In the genomic region with DNA sequence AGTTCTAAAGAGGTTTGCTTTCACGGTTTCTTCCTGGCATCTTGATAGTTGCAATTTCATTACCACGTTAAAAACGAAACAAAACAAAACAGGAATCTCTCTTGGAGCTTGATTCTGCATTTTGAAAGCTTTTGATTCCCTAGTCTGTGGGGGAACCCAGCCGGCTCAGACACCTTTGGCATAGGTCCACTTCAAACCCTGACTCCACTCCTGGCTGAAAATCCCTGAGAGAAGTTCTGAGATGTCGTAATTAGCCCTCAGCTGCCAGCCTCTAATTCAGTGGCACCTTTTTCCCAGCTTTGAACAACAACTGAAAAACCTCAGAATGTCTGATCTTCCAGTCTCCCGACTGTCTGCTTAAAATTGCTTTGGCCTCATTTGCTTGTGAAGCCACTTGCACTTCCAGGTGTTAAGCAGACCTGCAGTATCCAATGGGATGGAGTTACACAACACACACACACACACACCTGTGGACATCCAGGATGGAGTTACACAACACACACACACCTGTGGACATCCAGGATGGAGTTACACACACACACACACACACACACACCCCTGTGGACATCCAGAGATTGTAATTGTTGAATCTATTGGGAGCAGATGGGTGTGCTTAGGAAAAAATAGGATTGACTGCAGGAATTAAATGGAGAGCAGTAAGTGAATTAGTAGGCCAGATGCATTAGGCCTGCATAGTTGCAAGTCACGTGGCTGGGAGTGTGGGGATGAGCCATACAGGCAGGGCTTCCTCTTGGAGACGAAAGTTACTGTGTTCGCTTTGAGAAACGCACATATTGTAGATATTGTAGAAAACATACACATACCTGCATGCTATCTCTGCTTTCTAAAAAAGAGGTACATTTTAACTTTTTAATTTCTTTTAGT, we compare ENCODE assay signal across 20 cellular contexts.
DNase-seq lines count a peak whose midpoint lies in the region; FAIRE-seq and TF ChIP-seq lines count a peak whose summit lies in the region.
"Had no signal": no experiment of that assay in that cellular context is flagged by ENCODE, and none has a peak within 500 bp of the region (broad histone marks: within the 10 kb centered on the region; RNA-seq: fewer than 3 reads in every experiment).

No MANE protein-coding gene starts in this region.

- no peaks in the 10 kb centered on the region for H3K4me1 ChIP-seq in mammary epithelial cell (ENCODE audit: insufficient read depth, low read length)
- peaks cover 4% of the 10 kb centered on the region for H3K4me1 ChIP-seq in astrocyte (ENCODE audit: insufficient read depth, low read length)

- DNase-seq in MCF 10A (ENCODE audit: unreplicated experiment) (peak; percentile 77), mammary epithelial cell (no peak), astrocyte (ENCODE audit: low read depth) (no peak), midbrain (lab: John Stamatoyannopoulos, UW) (peak; percentile 8), NOMO-1 (lab: John Stamatoyannopoulos, UW; ENCODE audit: unreplicated experiment in 2 of 2) (no peak), NCI-H510A treated with DMSO at 0.1 percent for 48 hours (lab: John Stamatoyannopoulos, UW) (no peak), GF-D8 (lab: John Stamatoyannopoulos, UW) (no peak)
- no peak for DNase-seq in stimulated activated CD4-positive, alpha-beta T cell treated with anti-CD3 and anti-CD28 coated beads, Interleukin-4, amount 100 ng/mL, for 24 hours
- DNase-seq: activated CD4-positive, alpha-beta T cell treated with anti-CD3 and anti-CD28 coated beads for 1 hour; activated effector memory CD4-positive, alpha-beta T cell treated with anti-CD3 and anti-CD28 coated beads, Interleukin-2, amount 50 U/mL, for 16 hours; aorta; CD4-positive, CD25-positive, alpha-beta regulatory T cell; cortex of kidney; DMS79 treated with DMSO at 0.1 percent for 48 hours; left ventricle myocardium superior; NCI-H146; SHP77; trophoblast cell had no signal

- POLR2A ChIA-PET in MCF 10A (lab: Yijun Ruan, JAX) = interaction anchor here (1.3 to 3.2 kb wide), 2 partner anchors 9 to 92 kb away, joined by 3 to 24 read pairs; no protein-coding TSS in a partner anchor

- no peak overlapping the region for H3K4me3 ChIP-seq in mammary epithelial cell (replicated peaks in 1 of 3; ENCODE audit: insufficient read depth in 1 of 3, low read depth in 2 of 3, low read length in 3 of 3)
- no peak overlapping the region for H3K4me3 ChIP-seq in astrocyte (ENCODE audit: insufficient read depth, low read depth, low read length)

- H3K27ac Mint-ChIP-seq in MCF 10A (ENCODE audit: low read depth, unreplicated experiment) (peak overlapping the region; percentile 64), astrocyte (ENCODE audit: unreplicated experiment) (no peak overlapping the region)
- H3K27ac Mint-ChIP-seq: CD4-positive, CD25-positive, alpha-beta regulatory T cell had no signal

- in situ Hi-C loops in mammary epithelial cell (cut with MboI; ENCODE audit: low sequenced_read_pairs in 2 of 2) = no loop called here

- BruUV-seq in MCF 10A (replicated peaks; lab: Mats Ljungman, UMichigan) (no TSS peak), mammary epithelial cell (replicated peaks; lab: Mats Ljungman, UMichigan) (no TSS peak)

- CTCF ChIA-PET in MCF 10A (lab: Yijun Ruan, JAX) = interaction anchor here (0.6 to 7.0 kb wide), 8 partner anchors 9 to 906 kb away, joined by 3 to 60 read pairs (median 4); no protein-coding TSS in a partner anchor
- CTCF ChIA-PET in mammary epithelial cell (lab: Charles Lee; ENCODE audit: low non-redundant PET) = no interaction called here

- H3K36me3 ChIP-seq in mammary epithelial cell (ENCODE audit: insufficient read depth, low read length) (no peaks in the 10 kb centered on the region), astrocyte (ENCODE audit: insufficient read depth, low read length) (no peaks in the 10 kb centered on the region)

- no peak overlapping the region for H3K9ac ChIP-seq in mammary epithelial cell (ENCODE audit: insufficient read depth, low read length)
- H3K9ac ChIP-seq in astrocyte (ENCODE audit: low read length) = no peak overlapping the region

- peaks cover 11% of the 10 kb centered on the region for H3K4me1 Mint-ChIP-seq in MCF 10A (ENCODE audit: insufficient read depth, unreplicated experiment)
- H3K4me1 Mint-ChIP-seq in astrocyte (ENCODE audit: low read depth, unreplicated experiment) = peaks cover 3% of the 10 kb centered on the region

- H3K27me3 Mint-ChIP-seq in MCF 10A (ENCODE audit: insufficient read depth, unreplicated experiment) = no peaks in the 10 kb centered on the region
- H3K27me3 Mint-ChIP-seq in astrocyte (ENCODE audit: low read depth, unreplicated experiment) = no peaks in the 10 kb centered on the region

- peak overlapping the region; percentile 19 for H3K4me3 Mint-ChIP-seq in MCF 10A (ENCODE audit: unreplicated experiment)
- no peak overlapping the region for H3K4me3 Mint-ChIP-seq in astrocyte (ENCODE audit: unreplicated experiment)
- H3K4me3 Mint-ChIP-seq: CD4-positive, CD25-positive, alpha-beta regulatory T cell had no signal

- 34% methylated on average over 10 of the region's 10 CpGs for WGBS in mammary epithelial cell (ENCODE audit: low coverage, missing lambda C conversion rate)

- H2AFZ ChIP-seq in mammary epithelial cell (ENCODE audit: low read depth, low read length) = no peak overlapping the region
- no peak overlapping the region for H2AFZ ChIP-seq in astrocyte (ENCODE audit: low read depth, low read length)

- FAIRE-seq in astrocyte (lab: Jason Lieb, UNC) = no peak
- FAIRE-seq: A204.1 had no signal

- H4K20me1 ChIP-seq in mammary epithelial cell (ENCODE audit: insufficient read depth, low read length) (no peaks in the 10 kb centered on the region), astrocyte (ENCODE audit: insufficient read depth, low read length) (no peaks in the 10 kb centered on the region)

- TF ChIP-seq CTCF in MCF 10A (IDR thresholded peaks at IDR 0.05; ENCODE audit: unreplicated experiment) (no peak), mammary epithelial cell (conservative IDR thresholded peaks at IDR 0.05 in 1 of 2, IDR thresholded peaks at IDR 0.05 in 1 of 2; ENCODE audit: extremely low read depth in 1 of 2, insufficient read depth in 1 of 2, low read depth in 1 of 2, low read length in 2 of 2) (no peak), astrocyte (IDR thresholded peaks at IDR 0.05; ENCODE audit: insufficient read depth, low read depth, low read length) (no peak)

- H3K27ac ChIP-seq in mammary epithelial cell (ENCODE audit: insufficient read depth, low read depth, low read length) (no peak overlapping the region), astrocyte (ENCODE audit: low read depth, low read length) (no peak overlapping the region)
- H3K27ac ChIP-seq: epithelial cell of prostate had no signal

- dilution Hi-C loops in mammary epithelial cell (cut with HindIII; ENCODE audit: low sequenced_read_pairs) = no loop called here

- intact Hi-C loops in MCF 10A (cut with micrococcal nuclease) = no loop called here
- intact Hi-C loops in mammary epithelial cell (cut with micrococcal nuclease) = no loop called here

- H3K79me2 ChIP-seq in mammary epithelial cell (ENCODE audit: insufficient read depth, low read length) (no peaks in the 10 kb centered on the region), astrocyte (ENCODE audit: insufficient read depth, low read length) (no peaks in the 10 kb centered on the region)

- H3K9me3 Mint-ChIP-seq in MCF 10A (ENCODE audit: unreplicated experiment) (no peaks in the 10 kb centered on the region), astrocyte (ENCODE audit: unreplicated experiment) (no peaks in the 10 kb centered on the region)
- H3K9me3 Mint-ChIP-seq: CD4-positive, CD25-positive, alpha-beta regulatory T cell had no signal

- no peaks in the 10 kb centered on the region for H3K27me3 ChIP-seq in mammary epithelial cell (ENCODE audit: insufficient read depth, low read length)
- H3K27me3 ChIP-seq in astrocyte (ENCODE audit: insufficient read depth, low read length) = no peaks in the 10 kb centered on the region

- no peak overlapping the region for H3K4me2 ChIP-seq in mammary epithelial cell (ENCODE audit: insufficient read depth, low read depth, low read length)
- peak overlapping the region; percentile 50 for H3K4me2 ChIP-seq in astrocyte (ENCODE audit: low read length)

- H3K9me3 ChIP-seq in mammary epithelial cell (replicated peaks; ENCODE audit: insufficient read depth, low read length) (no peaks in the 10 kb centered on the region), astrocyte (ENCODE audit: insufficient read depth, low read depth, low read length) (no peaks in the 10 kb centered on the region)

- H3K36me3 Mint-ChIP-seq in MCF 10A (ENCODE audit: insufficient read depth, unreplicated experiment) (no peaks in the 10 kb centered on the region), astrocyte (ENCODE audit: low read depth, unreplicated experiment) (no peaks in the 10 kb centered on the region)
- H3K36me3 Mint-ChIP-seq: CD4-positive, CD25-positive, alpha-beta regulatory T cell had no signal

Comparison
In these comparisons a context has a peak if more than half of its experiments do, and no peak if none do; other contexts are left out.
1. DNase-seq: peak in MCF 10A (single experiment) and midbrain (single experiment); none in mammary epithelial cell (single experiment), astrocyte (single experiment), NOMO-1 (0 of 2), stimulated activated CD4-positive, alpha-beta T cell treated with anti-CD3 and anti-CD28 coated beads, Interleukin-4, amount 100 ng/mL, for 24 hours (single experiment), NCI-H510A treated with DMSO at 0.1 percent for 48 hours (single experiment) and GF-D8 (single experiment).